ENCODE assay signal across 19 cellular contexts in the genomic region with DNA sequence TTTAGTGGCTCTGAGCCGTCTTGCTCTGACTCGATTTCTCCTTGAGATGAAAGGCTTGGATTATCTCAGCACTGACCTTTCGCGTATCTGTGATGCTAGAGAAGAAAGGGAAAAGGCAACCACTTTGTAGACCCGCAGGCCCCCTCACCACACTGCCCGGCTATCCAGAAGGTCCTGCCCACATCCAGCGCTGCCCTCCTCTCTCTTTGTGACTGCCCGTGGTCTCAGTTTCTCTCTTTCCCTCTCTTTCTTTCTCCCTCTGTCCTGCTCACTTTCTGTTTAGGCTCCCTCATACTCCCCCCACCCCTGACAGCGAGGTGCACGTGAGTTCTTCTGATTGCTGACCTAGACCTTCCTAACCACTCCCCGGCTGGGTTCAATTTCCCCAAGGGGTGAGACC. TPM values are rescaled to one million over a fixed set of nuclear protein-coding genes. Genes with fewer than 3 reads are reported as not detected.
DNase-seq lines count a peak whose midpoint lies in the region; ATAC-seq and TF ChIP-seq lines count a peak whose summit lies in the region.
"Had no signal": no experiment of that assay in that cellular context is flagged by ENCODE, and none has a peak within 500 bp of the region (broad histone marks: within the 10 kb centered on the region; RNA-seq: fewer than 3 reads in every experiment).

No MANE protein-coding gene starts in this region.

- H3K4me1 Mint-ChIP-seq in activated CD4-positive, alpha-beta memory T cell treated with anti-CD3 and anti-CD28 coated beads for 36 hours (ENCODE audit: low read depth) = peaks cover 93% of the 10 kb centered on the region
- peaks cover 11% of the 10 kb centered on the region for H3K4me1 Mint-ChIP-seq in glutamatergic neuron (ENCODE audit: low read depth, unreplicated experiment)

- intact Hi-C loops in activated CD4-positive, alpha-beta memory T cell treated with anti-CD3 and anti-CD28 coated beads for 36 hours (cut with micrococcal nuclease) = no loop called here

- CTCF ChIA-PET in activated CD4-positive, alpha-beta memory T cell treated with anti-CD3 and anti-CD28 coated beads for 36 hours (lab: Charles Lee) = interaction anchor here (1.7 to 9.2 kb wide), 4 partner anchors 14 to 21 kb away, joined by 5 to 135 read pairs (median 58); partner anchors contain the start of gene TBX21

- H3K27me3 Mint-ChIP-seq in activated CD4-positive, alpha-beta memory T cell treated with anti-CD3 and anti-CD28 coated beads for 36 hours = no peaks in the 10 kb centered on the region
- peaks cover 18% of the 10 kb centered on the region for H3K27me3 Mint-ChIP-seq in glutamatergic neuron (ENCODE audit: unreplicated experiment)

- ATAC-seq in HG03521 (IDR thresholded peaks at IDR 0.05; ENCODE audit: unreplicated experiment) (no peak), GM18519 (IDR thresholded peaks at IDR 0.05; ENCODE audit: low FRiP score, unreplicated experiment) (no peak), HG02571 (IDR thresholded peaks at IDR 0.05; ENCODE audit: unreplicated experiment) (no peak)
- ATAC-seq: gastrocnemius medialis, left lung, mucosa of descending colon, sciatic nerve had no signal

- TF ChIP-seq CTCF in glutamatergic neuron (IDR thresholded peaks at IDR 0.05; ENCODE audit: partially characterized antibody, unreplicated experiment) = no peak

- POLR2A ChIA-PET in activated CD4-positive, alpha-beta memory T cell treated with anti-CD3 and anti-CD28 coated beads for 36 hours (lab: Charles Lee) = interaction anchor here (0.7 to 6.3 kb wide), 6 partner anchors 12 to 71 kb away, joined by 4 to 111 read pairs (median 10); partner anchors contain the start of genes KPNB1, TBKBP1 and TBX21

- peak overlapping the region; percentile 94 for H3K27ac Mint-ChIP-seq in activated CD4-positive, alpha-beta memory T cell treated with anti-CD3 and anti-CD28 coated beads for 36 hours
- no peak overlapping the region for H3K27ac Mint-ChIP-seq in glutamatergic neuron (ENCODE audit: unreplicated experiment)
- H3K27ac Mint-ChIP-seq: brain had no signal

- no peaks in the 10 kb centered on the region for H3K36me3 Mint-ChIP-seq in activated CD4-positive, alpha-beta memory T cell treated with anti-CD3 and anti-CD28 coated beads for 36 hours
- H3K36me3 Mint-ChIP-seq in glutamatergic neuron (ENCODE audit: unreplicated experiment) = no peaks in the 10 kb centered on the region
- H3K36me3 Mint-ChIP-seq: brain had no signal

- peak overlapping the region; percentile 72 for H3K4me3 Mint-ChIP-seq in activated CD4-positive, alpha-beta memory T cell treated with anti-CD3 and anti-CD28 coated beads for 36 hours
- peak overlapping the region; percentile 25 for H3K4me3 Mint-ChIP-seq in glutamatergic neuron (ENCODE audit: unreplicated experiment)
- H3K4me3 Mint-ChIP-seq: brain had no signal

- peak; percentile 43 for DNase-seq in stimulated activated CD4-positive, alpha-beta T cell treated with anti-CD3 and anti-CD28 coated beads, Interleukin-15, amount 100 ng/mL, for 24 hours
- DNase-seq in stimulated activated CD4-positive, alpha-beta T cell treated with anti-CD3 and anti-CD28 coated beads, Interleukin-12 subunit alpha, Interleukin-12 subunit beta, amount 100 ng/mL, for 4 hours = no peak
- peak; percentile 53 for DNase-seq in activated CD4-positive, alpha-beta memory T cell treated with anti-CD3 and anti-CD28 coated beads for 36 hours
- DNase-seq in glutamatergic neuron (no peak), epidermal melanocyte (ENCODE audit: insufficient read length, low spot score) (no peak)
- DNase-seq: dermis blood vessel endothelial cell, erythroblast, gastrocnemius medialis, left lung, mucosa of descending colon, NCI-H1048, NCI-H2029 treated with DMSO at 0.1 percent for 48 hours, NCI-H524, Right ventricle myocardium superior had no signal

- H3K9me3 Mint-ChIP-seq in activated CD4-positive, alpha-beta memory T cell treated with anti-CD3 and anti-CD28 coated beads for 36 hours = no peaks in the 10 kb centered on the region
- peaks cover 3% of the 10 kb centered on the region for H3K9me3 Mint-ChIP-seq in glutamatergic neuron (ENCODE audit: unreplicated experiment)

RNA-seq across cellular contexts. Expression of gene TBX21, which starts 12.8 kb away (rescaled TPM):
- total RNA-seq in activated CD4-positive, alpha-beta memory T cell treated with anti-CD3 and anti-CD28 coated beads for 36 hours = 10 to 100 TPM; 57.7 to 58.2 TPM
- not detected for total RNA-seq in glutamatergic neuron (ENCODE audit: unreplicated experiment)
- total RNA-seq: dermis blood vessel endothelial cell had no signal

RNA-seq across cellular contexts. Expression of gene TBKBP1, which starts 26.2 kb away (rescaled TPM):
- total RNA-seq in activated CD4-positive, alpha-beta memory T cell treated with anti-CD3 and anti-CD28 coated beads for 36 hours = 10 to 100 TPM; 11.3 to 13.0 TPM
- total RNA-seq in glutamatergic neuron (ENCODE audit: unreplicated experiment) = 30.7 TPM

Comparison
In these comparisons a context has a peak if more than half of its experiments do, and no peak if none do; other contexts are left out.
1. DNase-seq: peak in stimulated activated CD4-positive, alpha-beta T cell treated with anti-CD3 and anti-CD28 coated beads, Interleukin-15, amount 100 ng/mL, for 24 hours (single experiment) and activated CD4-positive, alpha-beta memory T cell treated with anti-CD3 and anti-CD28 coated beads for 36 hours (single experiment); none in stimulated activated CD4-positive, alpha-beta T cell treated with anti-CD3 and anti-CD28 coated beads, Interleukin-12 subunit alpha, Interleukin-12 subunit beta, amount 100 ng/mL, for 4 hours (single experiment), glutamatergic neuron (single experiment) and epidermal melanocyte (single experiment).
2. RNA of gene TBX21, which starts 12.8 kb away (total RNA-seq): 57.7 to 58.2 TPM in activated CD4-positive, alpha-beta memory T cell treated with anti-CD3 and anti-CD28 coated beads for 36 hours; not detected in glutamatergic neuron (single experiment); every median in the first group is over 10 times any median in the second.